Comparison of ENCODE assay signal across 1 cellular context in genomic region chr1:231279081-231279480, GRCh38.
TF ChIP-seq lines count a peak whose summit lies in the region.

No MANE protein-coding gene starts in this region.

TF ChIP-seq in endothelial cell of umbilical vein, 7 proteins besides CTCF, POLR2A, EP300 and RAD21:
- TF ChIP-seq GATA2 (IDR thresholded peaks at IDR 0.05; ENCODE audit: insufficient read depth, insufficient read length, low read depth, low read length) (no peak), EZH2 (IDR thresholded peaks at IDR 0.05; ENCODE audit: borderline replicate concordance, low read depth, low read length, severe bottlenecking) (no peak), JUN (IDR thresholded peaks at IDR 0.05; ENCODE audit: borderline replicate concordance, insufficient read depth, insufficient read length, low read depth) (peak; percentile 77), POLR2AphosphoS5 (IDR thresholded peaks at IDR 0.05; ENCODE audit: insufficient read depth, low read depth, low read length) (peak; percentile 54), MAX (IDR thresholded peaks at IDR 0.05; ENCODE audit: insufficient read depth, insufficient read length) (no peak), FOS (IDR thresholded peaks at IDR 0.05; ENCODE audit: borderline replicate concordance, insufficient read depth, low read length) (peak; percentile 65), MYC (IDR thresholded peaks at IDR 0.05; ENCODE audit: low read depth, low read length) (no peak)
